In the genomic region with DNA sequence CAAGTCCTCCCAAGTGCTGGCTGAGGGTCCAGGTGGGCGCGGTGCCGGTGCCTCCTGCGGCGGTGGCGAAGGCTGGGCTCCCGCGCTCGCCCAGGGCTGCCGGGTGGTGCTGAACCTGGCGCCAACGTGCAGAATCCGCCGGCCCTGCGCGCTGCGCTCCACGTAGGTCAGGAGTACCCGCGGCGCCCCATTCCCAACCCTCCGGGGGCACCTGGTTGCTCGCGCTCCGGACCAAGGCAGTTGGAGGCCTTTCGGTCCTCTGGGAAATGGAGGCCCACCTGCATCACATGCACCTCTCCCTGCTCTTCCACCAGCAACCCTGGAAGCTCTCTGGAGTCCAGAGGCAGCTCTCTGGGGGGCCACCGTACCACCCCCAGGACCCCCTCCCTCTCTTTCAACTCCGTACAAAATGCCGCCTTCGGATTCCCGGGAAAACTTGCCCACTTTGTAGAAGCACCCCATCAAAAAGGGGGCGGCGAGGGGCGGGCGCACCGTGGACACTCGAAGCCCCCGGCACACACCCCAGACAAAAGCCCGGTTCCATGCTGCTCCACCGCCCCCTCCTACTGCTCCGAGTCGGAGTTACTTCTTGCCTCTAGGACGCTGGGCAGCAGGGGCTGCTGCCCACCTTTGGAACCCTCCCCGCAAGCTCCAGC, we compare ENCODE assay signal across 8 cellular contexts. TPM values are rescaled to one million over a fixed set of nuclear protein-coding genes. Genes with fewer than 3 reads are reported as not detected.
DNase-seq lines count a peak whose midpoint lies in the region; ATAC-seq and TF ChIP-seq lines count a peak whose summit lies in the region.

No MANE protein-coding gene starts in this region.

- H3K9me2 ChIP-seq in SK-N-SH (no peaks in the 10 kb centered on the region), Karpas-422 (replicated peaks; ENCODE audit: insufficient read depth, low read length) (no peaks in the 10 kb centered on the region)

- H3K36me3 Mint-ChIP-seq in nephron progenitor cell (ENCODE audit: low read depth): peaks cover 30% of the 10 kb centered on the region

- H3K9me3 ChIP-seq in SK-N-SH (no peaks in the 10 kb centered on the region), esophagus (ENCODE audit: control insufficient read depth in 2 of 2, insufficient read depth in 1 of 2, low read depth in 1 of 2, low read length in 1 of 2) (no peaks in the 10 kb centered on the region), Karpas-422 (ENCODE audit: low read length) (no peaks in the 10 kb centered on the region)

- DNase-seq in GM10266 (ENCODE audit: extremely low spot score): peak; percentile 29
- DNase-seq in SK-N-SH: peak; percentile 81
- DNase-seq in nephron progenitor cell: peak; percentile 56
- no peak for DNase-seq in Karpas-422
- no peak for DNase-seq in NCI-H510A (lab: John Stamatoyannopoulos, UW)
- no peak for DNase-seq in NCI-H526 treated with DMSO at 0.1 percent for 48 hours (lab: John Stamatoyannopoulos, UW)

- TF ChIP-seq RAD21 in SK-N-SH (IDR thresholded peaks at IDR 0.05; ENCODE audit: low read length): no peak

- no peak for TF ChIP-seq EP300 in SK-N-SH (IDR thresholded peaks at IDR 0.05; ENCODE audit: borderline replicate concordance in 1 of 2, low read depth in 1 of 2, low read length in 1 of 2)

- H2AFZ ChIP-seq in SK-N-SH (ENCODE audit: low read depth) (peak overlapping the region; percentile 92), Karpas-422 (ENCODE audit: low read length) (no peak overlapping the region)

- 2% methylated on average over 12 of the region's 44 CpGs for WGBS in SK-N-SH (ENCODE audit: low lambda C conversion rate)
- 1 to 2% methylated on average over 43 to 44 of the region's 44 CpGs for WGBS in esophagus, 2 donors

- H3K9ac ChIP-seq in SK-N-SH (peak overlapping the region; percentile 75), Karpas-422 (ENCODE audit: low read length) (no peak overlapping the region)

- H3K27me3 ChIP-seq in SK-N-SH (ENCODE audit: insufficient read depth) (peaks cover 6% of the 10 kb centered on the region; the same call in 1 of the 2 replicates), esophagus (ENCODE audit: control insufficient read depth in 1 of 2, insufficient read depth in 2 of 2, low read length in 2 of 2) (peaks cover 0 to 6% of the 10 kb centered on the region in 2 donors), Karpas-422 (ENCODE audit: low read length) (no peaks in the 10 kb centered on the region)

- H3K4me3 Mint-ChIP-seq in nephron progenitor cell: peak overlapping the region; percentile 91

- H4K20me1 ChIP-seq in SK-N-SH (ENCODE audit: insufficient read depth) (no peaks in the 10 kb centered on the region), Karpas-422 (ENCODE audit: insufficient read depth, low read depth, low read length) (no peaks in the 10 kb centered on the region)

- peaks cover 4% of the 10 kb centered on the region for H3F3A ChIP-seq in SK-N-SH (replicated peaks; ENCODE audit: insufficient read depth)

- H3K4me1 ChIP-seq in SK-N-SH (ENCODE audit: control insufficient read depth in 1 of 2, insufficient read depth in 2 of 2, low read depth in 1 of 2, low read length in 1 of 2): peaks cover 0 to 23% of the 10 kb centered on the region in 2 experiments; a peak in 2 of 4 replicates
- H3K4me1 ChIP-seq in esophagus (ENCODE audit: control insufficient read depth in 2 of 2, insufficient read depth in 2 of 2, low read length in 1 of 2): peaks cover 5% of the 10 kb centered on the region in 2 donors
- no peaks in the 10 kb centered on the region for H3K4me1 ChIP-seq in Karpas-422 (ENCODE audit: low read length)

- no peaks in the 10 kb centered on the region for H3K9me3 Mint-ChIP-seq in nephron progenitor cell

- POLR2A ChIA-PET in SK-N-SH (lab: Yijun Ruan, JAX): interaction anchor here (0.7 to 1.5 kb wide), 2 partner anchors 17 to 197 kb away, joined by 3 read pairs; partner anchors contain the start of gene CCDC6

- H3K36me3 ChIP-seq in SK-N-SH (replicated peaks in 1 of 2; ENCODE audit: control insufficient read depth in 1 of 2, insufficient read depth in 2 of 2, low read length in 1 of 2) (no peaks in the 10 kb centered on the region), esophagus (ENCODE audit: control insufficient read depth in 2 of 2, insufficient read depth in 2 of 2, low read length in 1 of 2) (no peaks in the 10 kb centered on the region), Karpas-422 (ENCODE audit: insufficient read depth, low read length) (no peaks in the 10 kb centered on the region)

- H3K79me2 ChIP-seq in SK-N-SH (ENCODE audit: insufficient read depth) (no peaks in the 10 kb centered on the region), Karpas-422 (ENCODE audit: low read length) (no peaks in the 10 kb centered on the region)

- peaks cover 47% of the 10 kb centered on the region for H3K27me3 Mint-ChIP-seq in nephron progenitor cell (ENCODE audit: low read depth, poor library complexity)

- ATAC-seq in HG02642 (IDR thresholded peaks at IDR 0.05; ENCODE audit: poor library complexity, unreplicated experiment): peak; percentile 27

- CTCF ChIA-PET in SK-N-SH (lab: Yijun Ruan, JAX): interaction anchor here (0.7 to 2.1 kb wide), 17 partner anchors 9 to 750 kb away, joined by 3 to 10 read pairs (median 3); no protein-coding TSS in a partner anchor

- H3K27ac Mint-ChIP-seq in nephron progenitor cell: no peak overlapping the region

- peak overlapping the region; percentile 36 to 70; a peak in 3 of 4 replicates for H3K27ac ChIP-seq in SK-N-SH (ENCODE audit: low read depth in 2 of 2, low read length in 1 of 2)
- peak overlapping the region in 1 of 2 donors; percentile 27 for H3K27ac ChIP-seq in esophagus (ENCODE audit: low read depth in 2 of 2, low read length in 1 of 2)
- no peak overlapping the region for H3K27ac ChIP-seq in Karpas-422 (ENCODE audit: low read length)

- peak overlapping the region; percentile 67 to 82 for H3K4me3 ChIP-seq in SK-N-SH (ENCODE audit: low read depth in 2 of 2, low read length in 1 of 2)
- H3K4me3 ChIP-seq in esophagus (ENCODE audit: low read depth in 1 of 2, low read length in 2 of 2): peak overlapping the region; percentile 63 to 65
- no peak overlapping the region for H3K4me3 ChIP-seq in Karpas-422 (ENCODE audit: low read length)

- TF ChIP-seq CTCF in GM10266 (IDR thresholded peaks at IDR 0.05; ENCODE audit: control insufficient read depth, insufficient read depth, low read depth, missing control alignments): no peak
- TF ChIP-seq CTCF in SK-N-SH (IDR thresholded peaks at IDR 0.05): no peak
- TF ChIP-seq CTCF in nephron progenitor cell (IDR thresholded peaks at IDR 0.05): no peak

- peak overlapping the region; percentile 99 for H3K4me2 ChIP-seq in SK-N-SH
- H3K4me2 ChIP-seq in Karpas-422 (ENCODE audit: low read depth, low read length, poor library complexity, severe bottlenecking): no peak overlapping the region

- H3K4me1 Mint-ChIP-seq in nephron progenitor cell: peaks cover 12% of the 10 kb centered on the region

TF ChIP-seq in SK-N-SH, 30 proteins besides CTCF, POLR2A, EP300 and RAD21 (continues in another document):
- TF ChIP-seq EZH2phosphoT487 (IDR thresholded peaks at IDR 0.05; ENCODE audit: borderline replicate concordance, low read depth) (no peak), MXI1 (IDR thresholded peaks at IDR 0.05; ENCODE audit: low read depth, low read length) (no peak), RCOR1 (IDR thresholded peaks at IDR 0.05; ENCODE audit: low read length) (no peak), SIN3A (IDR thresholded peaks at IDR 0.05; ENCODE audit: borderline replicate concordance, low read depth, low read length) (0 out of 2 replicates have a peak, but pooled peaks have one; percentile 43), SMC3 (IDR thresholded peaks at IDR 0.05; ENCODE audit: low read depth, low read length) (no peak)
- TF ChIP-seq, protein P1, sequence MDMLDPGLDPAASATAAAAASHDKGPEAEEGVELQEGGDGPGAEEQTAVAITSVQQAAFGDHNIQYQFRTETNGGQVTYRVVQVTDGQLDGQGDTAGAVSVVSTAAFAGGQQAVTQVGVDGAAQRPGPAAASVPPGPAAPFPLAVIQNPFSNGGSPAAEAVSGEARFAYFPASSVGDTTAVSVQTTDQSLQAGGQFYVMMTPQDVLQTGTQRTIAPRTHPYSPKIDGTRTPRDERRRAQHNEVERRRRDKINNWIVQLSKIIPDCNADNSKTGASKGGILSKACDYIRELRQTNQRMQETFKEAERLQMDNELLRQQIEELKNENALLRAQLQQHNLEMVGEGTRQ (IDR thresholded peaks at IDR 0.05; ENCODE audit: borderline replicate concordance, low read depth, low read length): no peak

RNA-seq across cellular contexts. Expression of gene SLC16A9, which starts 0.7 kb away (rescaled TPM):
- polyA plus RNA-seq in SK-N-SH (2012; rRNA removed) (4.7 and 6.7 TPM in 2 replicates), esophagus (1 to 10 TPM; 4.9 to 6.8 TPM)
- 8.1 and 8.3 TPM in 2 replicates for polyA plus RNA-seq in SK-N-SH (2012; cell fraction: cytosol; rRNA removed)
- 1.8 and 4.9 TPM in 2 replicates for polyA plus RNA-seq in SK-N-SH (2012; cell fraction: nucleus; rRNA removed)
- not detected in 2 replicates for total RNA-seq in Karpas-422 (2014; rRNA removed; shearing (Covaris generic); ENCODE audit: low replicate concordance)

RNA-seq across cellular contexts. Expression of gene MRLN, which starts 44.3 kb away (rescaled TPM):
- polyA plus RNA-seq in SK-N-SH (2012; rRNA removed) (not detected in 2 replicates), esophagus (not detected)
- not detected in 2 replicates for polyA plus RNA-seq in SK-N-SH (2012; cell fraction: cytosol; rRNA removed)
- 0.19 TPM in 1 of 2 replicates, not detected in the other for polyA plus RNA-seq in SK-N-SH (2012; cell fraction: nucleus; rRNA removed)
- 0.25 TPM in 1 of 2 replicates, not detected in the other for total RNA-seq in Karpas-422 (2014; rRNA removed; shearing (Covaris generic); ENCODE audit: low replicate concordance)

Comparison
In these comparisons a context has a peak if more than half of its experiments do, and no peak if none do; other contexts are left out.
1. DNase-seq: peak in GM10266 (single experiment), SK-N-SH (single experiment) and nephron progenitor cell (single experiment); none in Karpas-422 (single experiment), NCI-H510A (single experiment) and NCI-H526 treated with DMSO at 0.1 percent for 48 hours (single experiment).